Comparison of ENCODE assay signal across 25 cellular contexts in the genomic region with DNA sequence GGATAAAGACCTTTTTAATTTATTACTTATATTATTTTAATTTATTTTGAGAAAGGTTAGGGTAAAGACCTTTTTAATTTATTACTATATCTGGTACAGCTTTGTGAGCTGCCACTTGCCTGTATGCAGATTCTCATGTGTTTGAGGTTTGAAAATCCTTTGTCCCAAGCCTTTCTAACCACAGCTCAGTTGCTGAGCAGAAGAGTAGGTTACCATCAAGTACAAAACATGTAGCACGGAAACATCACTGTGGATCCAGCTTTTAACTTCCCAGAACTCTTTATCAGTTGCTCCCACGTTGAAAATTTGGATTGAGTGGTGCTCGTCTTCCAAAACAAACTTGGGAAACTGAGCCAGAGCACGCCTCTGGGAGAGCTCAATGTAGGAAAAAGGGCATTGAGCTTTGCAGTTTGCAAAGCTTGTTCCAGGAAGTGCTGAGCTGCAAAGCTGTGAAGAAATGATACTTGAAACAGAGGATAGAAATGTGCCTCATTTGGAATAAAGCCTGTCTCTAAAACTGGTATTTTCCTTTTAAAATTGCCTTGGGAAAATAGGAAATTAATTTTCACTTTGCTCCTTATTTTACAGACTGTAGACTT.
"Had no signal": no experiment of that assay in that cellular context is flagged by ENCODE, and none has a peak within 500 bp of the region (broad histone marks: within the 10 kb centered on the region; RNA-seq: fewer than 3 reads in every experiment).

No MANE protein-coding gene starts in this region.

- H3K9ac ChIP-seq: neural progenitor cell had no signal

- H3K9me3 ChIP-seq: suprapubic skin, vagina had no signal

- H3K27me3 ChIP-seq: hepatocyte, neural progenitor cell, suprapubic skin, vagina had no signal

- H3K36me3 ChIP-seq: neural progenitor cell, vagina had no signal

- H3K27ac Mint-ChIP-seq: activated CD4-positive, alpha-beta memory T cell treated with anti-CD3 and anti-CD28 coated beads, Interleukin-2, amount 10 ng/mL, durations not matched to agents 7 days and 5 days; activated naive CD8-positive, alpha-beta T cell treated with anti-CD3 and anti-CD28 coated beads, Interleukin-2, amount 50 U/mL, for 24 hours; activated T-helper 1 cell treated with anti-CD3 and anti-CD28 coated beads, Interleukin-12 subunit alpha, Interleukin-12 subunit beta, Interleukin-2, Interleukin-4 antibody, amounts not matched to agents 30 ng/mL and 10 ng/mL and 1 ng/mL, durations not matched to agents 14 hours and 24 hours and 36 hours; neural progenitor cell had no signal

- FAIRE-seq: endothelial cell of umbilical vein, frontal cortex had no signal

- H3K4me3 ChIP-seq: hepatocyte, lung, neural progenitor cell, suprapubic skin, vagina had no signal

- H3K9me3 Mint-ChIP-seq: activated CD4-positive, alpha-beta memory T cell treated with anti-CD3 and anti-CD28 coated beads, Interleukin-2, amount 10 ng/mL, durations not matched to agents 7 days and 5 days; activated naive CD8-positive, alpha-beta T cell treated with anti-CD3 and anti-CD28 coated beads, Interleukin-2, amount 50 U/mL, for 24 hours; activated T-helper 1 cell treated with anti-CD3 and anti-CD28 coated beads, Interleukin-12 subunit alpha, Interleukin-12 subunit beta, Interleukin-2, Interleukin-4 antibody, amounts not matched to agents 30 ng/mL and 10 ng/mL and 1 ng/mL, durations not matched to agents 14 hours and 24 hours and 36 hours; brain; immature natural killer cell; naive thymus-derived CD8-positive, alpha-beta T cell; neural progenitor cell; stimulated activated naive CD8-positive, alpha-beta T cell treated with anti-CD3 and anti-CD28 coated beads, Interleukin-15, Interleukin-2, amounts not matched to agents 100 ng/mL and 50 ng/mL, for 24 hours had no signal

- DNase-seq: activated CD4-positive, alpha-beta memory T cell treated with anti-CD3 and anti-CD28 coated beads, Interleukin-2, amount 10 ng/mL, durations not matched to agents 7 days and 5 days; activated CD4-positive, alpha-beta T cell treated with anti-CD3 and anti-CD28 coated beads for 48 hours; activated CD4-positive, CD25-positive, alpha-beta regulatory T cell; activated gamma-delta T cell; activated naive CD4-positive, alpha-beta T cell treated with anti-CD3 and anti-CD28 coated beads, Interleukin-2, amount 50 U/mL, for 16 hours; activated naive CD8-positive, alpha-beta T cell treated with anti-CD3 and anti-CD28 coated beads, Interleukin-2, amount 50 U/mL, for 24 hours; anterior cingulate cortex; effector memory CD4-positive, alpha-beta T cell; glutamatergic neuron; immature natural killer cell; posterior cingulate gyrus; stimulated activated CD4-positive, alpha-beta T cell treated with anti-CD3 and anti-CD28 coated beads, Interleukin-4, amount 100 ng/mL, for 24 hours; T-helper 17 cell; trophoblast cell had no signal

- H3K4me2 ChIP-seq: hepatocyte, neural progenitor cell had no signal

- H2AFZ ChIP-seq: hepatocyte, neural progenitor cell had no signal

- ATAC-seq: activated naive CD8-positive, alpha-beta T cell treated with anti-CD3 and anti-CD28 coated beads, Interleukin-2, amount 50 U/mL, for 24 hours; T-helper 17 cell had no signal

- H3K4me3 Mint-ChIP-seq: activated CD4-positive, alpha-beta memory T cell treated with anti-CD3 and anti-CD28 coated beads, Interleukin-2, amount 10 ng/mL, durations not matched to agents 7 days and 5 days; activated naive CD8-positive, alpha-beta T cell treated with anti-CD3 and anti-CD28 coated beads, Interleukin-2, amount 50 U/mL, for 24 hours; activated T-helper 1 cell treated with anti-CD3 and anti-CD28 coated beads, Interleukin-12 subunit alpha, Interleukin-12 subunit beta, Interleukin-2, Interleukin-4 antibody, amounts not matched to agents 30 ng/mL and 10 ng/mL and 1 ng/mL, durations not matched to agents 14 hours and 24 hours and 36 hours; brain; immature natural killer cell; neural progenitor cell; stimulated activated naive CD8-positive, alpha-beta T cell treated with anti-CD3 and anti-CD28 coated beads, Interleukin-15, Interleukin-2, amounts not matched to agents 100 ng/mL and 50 ng/mL, for 24 hours; T-helper 17 cell had no signal

- H3K27ac ChIP-seq: hepatocyte, neural progenitor cell, suprapubic skin, vagina had no signal

- H3K27me3 Mint-ChIP-seq: activated CD4-positive, alpha-beta memory T cell treated with anti-CD3 and anti-CD28 coated beads, Interleukin-2, amount 10 ng/mL, durations not matched to agents 7 days and 5 days; activated naive CD8-positive, alpha-beta T cell treated with anti-CD3 and anti-CD28 coated beads, Interleukin-2, amount 50 U/mL, for 24 hours; naive thymus-derived CD8-positive, alpha-beta T cell; stimulated activated naive CD8-positive, alpha-beta T cell treated with anti-CD3 and anti-CD28 coated beads, Interleukin-15, Interleukin-2, amounts not matched to agents 100 ng/mL and 50 ng/mL, for 24 hours; T-helper 17 cell had no signal
